In the genomic region with DNA sequence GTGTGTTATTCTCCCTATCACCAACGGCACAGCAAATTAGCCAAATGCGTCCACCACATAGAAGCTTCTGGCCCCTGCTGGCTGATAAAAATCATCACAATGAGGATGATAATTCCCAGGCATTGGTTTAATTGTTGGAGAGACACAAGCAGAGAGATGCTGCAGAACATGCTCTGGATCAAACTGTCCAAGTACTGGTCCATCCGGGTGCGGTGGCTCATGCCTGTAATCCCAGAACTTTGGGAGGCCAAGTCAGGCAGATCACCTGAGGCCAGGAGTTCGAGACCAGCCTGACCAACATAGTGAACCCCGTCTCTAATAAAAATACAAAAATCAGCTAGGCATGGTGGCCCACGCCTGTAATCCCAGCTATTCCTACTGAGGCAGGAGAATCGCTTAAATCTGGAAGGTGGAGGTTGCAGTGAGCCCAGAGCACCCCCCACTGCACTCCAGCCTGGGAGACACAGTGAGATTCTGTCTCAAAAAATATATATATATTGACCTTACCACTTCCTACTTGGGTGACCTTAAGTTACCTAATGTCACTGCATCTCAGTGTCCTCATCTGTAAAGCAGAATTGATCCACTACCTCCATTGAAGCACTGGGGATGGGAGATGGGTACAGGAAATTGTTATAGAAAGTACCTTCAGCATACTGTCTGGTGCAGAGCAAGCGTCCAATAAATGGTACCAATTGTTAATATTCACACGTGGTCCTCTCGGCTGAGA, we compare ENCODE assay signal across 19 cellular contexts.
"Had no signal": no experiment of that assay in that cellular context is flagged by ENCODE, and none has a peak within 500 bp of the region (broad histone marks: within the 10 kb centered on the region; RNA-seq: fewer than 3 reads in every experiment).

No MANE protein-coding gene starts in this region.

- H3K79me2 ChIP-seq: parathyroid adenoma had no signal

- H3K9me3 ChIP-seq: thyroid gland, uterus had no signal

- H3K27ac ChIP-seq: dorsolateral prefrontal cortex, parathyroid adenoma, thyroid gland had no signal

- H3K4me1 Mint-ChIP-seq: activated B cell treated with CpG ODN at 0.5 μM for 24 hours had no signal

- H2AFZ ChIP-seq: parathyroid adenoma had no signal

- H3K27ac Mint-ChIP-seq: activated B cell treated with CpG ODN at 0.5 μM for 24 hours; activated CD8-positive, alpha-beta T cell treated with anti-CD3 and anti-CD28 coated beads for 36 hours; activated naive CD8-positive, alpha-beta T cell treated with anti-CD3 and anti-CD28 coated beads, Interleukin-2, amount 10 ng/mL, durations not matched to agents 7 days and 5 days; activated T-helper 17 cell treated with anti-CD3 and anti-CD28 coated beads, Interleukin-2, amount 50 U/mL, for 72 hours; natural killer cell; T-cell had no signal

- H3K4me1 ChIP-seq: parathyroid adenoma, thyroid gland, uterus had no signal

- DNase-seq: activated B cell treated with CpG ODN at 0.5 μM for 24 hours; activated CD4-positive, alpha-beta T cell treated with anti-CD3 and anti-CD28 coated beads for 48 hours; activated CD8-positive, alpha-beta T cell treated with anti-CD3 and anti-CD28 coated beads for 36 hours; activated naive CD4-positive, alpha-beta T cell; activated naive CD8-positive, alpha-beta T cell treated with anti-CD3 and anti-CD28 coated beads, Interleukin-2, amount 10 ng/mL, durations not matched to agents 7 days and 5 days; activated T-cell treated with anti-CD3 and anti-CD28 coated beads, Interleukin-2, amount 50 U/mL, for 1 hour; amygdala; caudate nucleus; dorsolateral prefrontal cortex; foreskin melanocyte; mesendoderm; natural killer cell; stimulated activated CD4-positive, alpha-beta T cell treated with anti-CD3 and anti-CD28 coated beads, Interleukin-2, amount 100 ng/mL, for 24 hours; stimulated activated naive CD4-positive, alpha-beta T cell treated with Interleukin-2 at 50 U/mL for 16 hours; T-cell; thyroid gland; uterus had no signal

- ATAC-seq: activated CD8-positive, alpha-beta T cell treated with anti-CD3 and anti-CD28 coated beads for 36 hours; activated T-helper 17 cell treated with anti-CD3 and anti-CD28 coated beads, Interleukin-2, amount 50 U/mL, for 72 hours; natural killer cell; T-cell had no signal

- H3K4me3 ChIP-seq: dorsolateral prefrontal cortex, thyroid gland, uterus had no signal

- H3K36me3 Mint-ChIP-seq: natural killer cell, T-cell had no signal

- H3K9ac ChIP-seq: parathyroid adenoma had no signal

- H3K9me3 Mint-ChIP-seq: activated B cell treated with CpG ODN at 0.5 μM for 24 hours; activated CD8-positive, alpha-beta T cell treated with anti-CD3 and anti-CD28 coated beads for 36 hours; activated T-helper 17 cell treated with anti-CD3 and anti-CD28 coated beads, Interleukin-2, amount 50 U/mL, for 72 hours; T-cell had no signal

- H3K4me3 Mint-ChIP-seq: activated B cell treated with CpG ODN at 0.5 μM for 24 hours; activated CD8-positive, alpha-beta T cell treated with anti-CD3 and anti-CD28 coated beads for 36 hours; activated naive CD8-positive, alpha-beta T cell treated with anti-CD3 and anti-CD28 coated beads, Interleukin-2, amount 10 ng/mL, durations not matched to agents 7 days and 5 days; activated T-helper 17 cell treated with anti-CD3 and anti-CD28 coated beads, Interleukin-2, amount 50 U/mL, for 72 hours; natural killer cell; T-cell had no signal

- H3K27me3 Mint-ChIP-seq: activated B cell treated with CpG ODN at 0.5 μM for 24 hours; activated T-helper 17 cell treated with anti-CD3 and anti-CD28 coated beads, Interleukin-2, amount 50 U/mL, for 72 hours; T-cell had no signal

- H3K27me3 ChIP-seq: thyroid gland, uterus had no signal

- H3K36me3 ChIP-seq: thyroid gland, uterus had no signal
